Comparison of ENCODE assay signal across 10 cellular contexts in the genomic region with DNA sequence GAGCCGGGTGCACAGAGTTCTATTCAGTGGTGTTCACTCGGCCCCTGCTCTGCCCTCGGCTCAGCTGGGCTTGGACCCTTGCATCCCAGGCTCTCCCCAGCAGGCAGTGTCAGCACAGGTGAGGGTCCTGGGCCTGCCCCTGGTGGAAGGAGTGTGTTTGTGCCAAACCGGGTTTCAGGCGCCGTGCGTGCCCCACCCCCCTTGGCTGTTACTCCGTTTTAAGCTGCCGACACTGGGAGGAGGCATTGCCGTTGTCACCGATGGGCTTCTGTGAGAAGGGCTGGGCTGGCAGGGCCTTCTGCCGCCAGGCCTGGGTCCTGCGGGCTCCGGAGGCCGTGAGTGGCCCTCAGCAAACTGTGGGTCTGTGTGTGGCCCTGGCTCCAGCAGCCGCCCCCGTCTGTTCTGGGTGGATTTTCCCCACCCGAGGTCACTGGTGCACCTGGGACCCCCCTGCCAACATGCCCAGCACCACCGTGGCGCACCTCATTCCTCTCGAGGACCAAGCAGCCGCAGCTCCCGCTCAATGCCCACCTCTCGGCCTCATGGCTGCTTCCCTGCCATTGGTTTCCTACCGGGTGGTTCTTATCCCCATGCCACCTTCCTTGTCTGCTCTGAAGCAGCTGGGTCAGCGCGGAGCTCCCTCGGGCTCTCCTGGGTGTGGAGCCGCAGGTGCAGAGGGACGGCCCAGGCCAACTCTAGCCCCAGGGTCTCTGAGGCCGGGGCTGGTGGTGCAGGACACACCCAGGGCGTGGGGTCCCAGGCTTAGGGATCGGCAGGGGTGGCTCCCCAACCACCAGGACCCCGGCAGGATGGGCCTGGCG. TPM values are rescaled to one million over a fixed set of nuclear protein-coding genes. Genes with fewer than 3 reads are reported as not detected.
DNase-seq lines count a peak whose midpoint lies in the region; ATAC-seq, FAIRE-seq and TF ChIP-seq lines count a peak whose summit lies in the region.
"Had no signal": no experiment of that assay in that cellular context is flagged by ENCODE, and none has a peak within 500 bp of the region (broad histone marks: within the 10 kb centered on the region; RNA-seq: fewer than 3 reads in every experiment).

No MANE protein-coding gene starts in this region.

- H3K79me2 ChIP-seq in GM12878 (ENCODE audit: control insufficient read depth, insufficient read depth, low read length), result peaks cover 4% of the 10 kb centered on the region
- peaks cover 3% of the 10 kb centered on the region for H3K79me2 ChIP-seq in trophoblast cell (ENCODE audit: control insufficient read depth, insufficient read depth, low read length, poor library complexity)

- POLR2A ChIA-PET in GM12878 (lab: Charles Lee), result interaction anchor here (1.6 kb wide), 1 partner anchor 26 kb away, joined by 5 read pairs; no protein-coding TSS in a partner anchor

- H2AK5ac ChIP-seq in trophoblast cell (ENCODE audit: low read length), result peak overlapping the region; percentile 7

- no peak overlapping the region for H2BK120ac ChIP-seq in trophoblast cell (ENCODE audit: insufficient read depth, low read length, poor library complexity)

- H4K8ac ChIP-seq in trophoblast cell (ENCODE audit: low read depth, low read length), result no peak overlapping the region

- H3K9me3 ChIP-seq in GM12878 (replicated peaks; ENCODE audit: control insufficient read depth, insufficient read depth, low read length) (peaks cover 5% of the 10 kb centered on the region; the same call in 2 of the 3 replicates), trophoblast cell (ENCODE audit: insufficient read depth, low read depth, low read length) (peaks cover 2% of the 10 kb centered on the region)
- H3K9me3 ChIP-seq: pancreas had no signal

- TF ChIP-seq RAD21 in GM12878 (IDR thresholded peaks at IDR 0.05; ENCODE audit: insufficient read depth, low read depth, low read length), result no peak

- no peak for TF ChIP-seq POLR2A in GM12878 (IDR thresholded peaks at IDR 0.05; ENCODE audit: low read depth, low read length)

- H3K27me3 ChIP-seq in HL-60 (ENCODE audit: insufficient read depth, poor library complexity, severe bottlenecking) (no peaks in the 10 kb centered on the region), GM12878 (replicated peaks in 1 of 2; ENCODE audit: control insufficient read depth in 2 of 2, insufficient read depth in 2 of 2, low read length in 1 of 2) (no peaks in the 10 kb centered on the region), trophoblast cell (ENCODE audit: insufficient read depth, low read length) (no peaks in the 10 kb centered on the region)
- H3K27me3 ChIP-seq: pancreas had no signal

- DNase-seq in NCI-H510A treated with DMSO at 0.1 percent for 48 hours (lab: John Stamatoyannopoulos, UW) (peak; percentile 67), NCI-H510A (lab: John Stamatoyannopoulos, UW) (no peak), HL-60 (ENCODE audit: low read depth in 1 of 2, low spot score in 1 of 2) (no peak), GM12878 (ENCODE audit: low read depth, low spot score) (no peak), trophoblast cell (no peak), SKM-1 (lab: John Stamatoyannopoulos, UW; ENCODE audit: unreplicated experiment) (no peak), NCI-H1105 treated with DMSO at 0.1 percent for 48 hours (lab: John Stamatoyannopoulos, UW) (no peak)
- DNase-seq: activated CD4-positive, alpha-beta T cell treated with anti-CD3 and anti-CD28 coated beads for 4 hours had no signal

- CTCF ChIA-PET in GM12878 (lab: Yijun Ruan, JAX), result no interaction called here

- RAD21 ChIA-PET in GM12878 (lab: Charles Lee; ENCODE audit: unreplicated experiment), result no interaction called here

- H4K91ac ChIP-seq in trophoblast cell (ENCODE audit: low read depth, low read length), result no peak overlapping the region

- no peak overlapping the region for H3K18ac ChIP-seq in trophoblast cell (ENCODE audit: low read length)

- BruUV-seq in GM12878 (replicated peaks; lab: Mats Ljungman, UMichigan), result no TSS peak

- H2AFZ ChIP-seq in GM12878 (ENCODE audit: control insufficient read depth, low read depth, low read length) (no peak overlapping the region), trophoblast cell (ENCODE audit: insufficient read depth, low read length, poor library complexity) (no peak overlapping the region)

- no peak overlapping the region for H4K12ac ChIP-seq in trophoblast cell (ENCODE audit: low read depth, low read length)

- H2BK5ac ChIP-seq in trophoblast cell (ENCODE audit: low read depth, low read length, poor library complexity), result no peak overlapping the region

- H2BK12ac ChIP-seq in trophoblast cell (ENCODE audit: low read length), result no peak overlapping the region

- no peak for FAIRE-seq in GM12878 (lab: Jason Lieb, UNC)
- FAIRE-seq: pancreas had no signal

- no peak overlapping the region for H3K23ac ChIP-seq in trophoblast cell (ENCODE audit: low read length)

- TF ChIP-seq EP300 in GM12878 (IDR thresholded peaks at IDR 0.05; ENCODE audit: borderline replicate concordance in 1 of 2, control insufficient read depth in 1 of 2, low read depth in 2 of 2, low read length in 2 of 2), result no peak

- SMC1A ChIA-PET in GM12878 (lab: Charles Lee; ENCODE audit: uncharacterized antibody, unreplicated experiment), result interaction anchor here (1.1 to 1.6 kb wide), 3 partner anchors 26 to 75 kb away, joined by 3 to 5 read pairs (median 4); no protein-coding TSS in a partner anchor

- ATAC-seq in GM12878 (no peak), GM21528 (IDR thresholded peaks at IDR 0.05; ENCODE audit: low FRiP score, unreplicated experiment) (no peak)

- no peaks in the 10 kb centered on the region for H4K20me1 ChIP-seq in GM12878 (ENCODE audit: control insufficient read depth, insufficient read depth)

- in situ Hi-C loops in GM12878 (cut with MboI), result no loop called here

- peak overlapping the region; percentile 42 for H3K14ac ChIP-seq in trophoblast cell (ENCODE audit: low read length)

- TF ChIP-seq CTCF in HL-60 (IDR thresholded peaks at IDR 0.05; ENCODE audit: insufficient read depth, low read length), result no peak
- 0 out of 6 replicates have a peak, but pooled peaks of 1 of the 3 experiments have one; percentile 7 for TF ChIP-seq CTCF in GM12878 (IDR thresholded peaks at IDR 0.05 in 2 of 3, conservative IDR thresholded peaks at IDR 0.05 in 1 of 3; ENCODE audit: control insufficient read depth in 2 of 3, extremely low read depth in 1 of 3, insufficient read depth in 1 of 3, low read depth in 3 of 3, low read length in 3 of 3)

- intact Hi-C loops in GM12878 (cut with micrococcal nuclease; ENCODE audit: unreplicated experiment), result no loop called here

- H3K9ac ChIP-seq in GM12878 (ENCODE audit: control insufficient read depth, insufficient read depth, low read length) (peak overlapping the region; percentile 68; the same call in 1 of the 2 replicates), trophoblast cell (ENCODE audit: low read length) (no peak overlapping the region)

- peaks cover 27% of the 10 kb centered on the region for H3K79me1 ChIP-seq in trophoblast cell (ENCODE audit: low read length)

- 88% methylated on average over 32 of the region's 35 CpGs for WGBS in GM12878 (ENCODE audit: insufficient coverage, insufficient replicate concordance, low lambda C conversion rate, missing lambda C conversion rate)
- no CpG with 5 or more reads among the region's 35 CpGs for WGBS in trophoblast cell (ENCODE audit: extremely low coverage, insufficient coverage, insufficient read length)

- peak overlapping the region; percentile 99 for H3K27ac ChIP-seq in HL-60 (replicated peaks)
- H3K27ac ChIP-seq in GM12878 (ENCODE audit: control insufficient read depth, insufficient read depth), result peak overlapping the region; percentile 95
- no peak overlapping the region for H3K27ac ChIP-seq in trophoblast cell (ENCODE audit: low read depth, low read length)

- H3K4me1 ChIP-seq in GM12878 (ENCODE audit: control insufficient read depth, insufficient read depth, low read length) (peaks cover 56% of the 10 kb centered on the region), trophoblast cell (ENCODE audit: control insufficient read depth in 1 of 2, insufficient read depth in 2 of 2, low read length in 2 of 2) (peaks cover 24 to 36% of the 10 kb centered on the region in 2 experiments)

- H3K4me2 ChIP-seq in GM12878 (ENCODE audit: control insufficient read depth, insufficient read depth), result peak overlapping the region; percentile 74; the same call in 1 of the 2 replicates
- no peak overlapping the region for H3K4me2 ChIP-seq in trophoblast cell (ENCODE audit: low read length)

- H3K36me3 ChIP-seq in GM12878 (ENCODE audit: control insufficient read depth in 2 of 2, insufficient read depth in 2 of 2, low read length in 1 of 2), result peaks cover 3 to 20% of the 10 kb centered on the region in 2 experiments; a peak in 3 of 4 replicates
- no peaks in the 10 kb centered on the region for H3K36me3 ChIP-seq in trophoblast cell (ENCODE audit: control insufficient read depth in 1 of 2, insufficient read depth in 2 of 2, low read length in 2 of 2)
- H3K36me3 ChIP-seq: pancreas had no signal

- H3K4ac ChIP-seq in trophoblast cell (ENCODE audit: low read depth, low read length), result no peak overlapping the region

- H3K4me3 ChIP-seq in HL-60 (replicated peaks; ENCODE audit: insufficient read depth, low read length) (no peak overlapping the region; the same call in 1 of the 2 replicates), GM12878 (no peak overlapping the region), trophoblast cell (ENCODE audit: low read depth, low read length) (no peak overlapping the region)
- H3K4me3 ChIP-seq: pancreas had no signal

TF ChIP-seq in GM12878, 131 proteins besides CTCF, POLR2A, EP300 and RAD21 (continues in another document):
- TF ChIP-seq, protein P1, sequence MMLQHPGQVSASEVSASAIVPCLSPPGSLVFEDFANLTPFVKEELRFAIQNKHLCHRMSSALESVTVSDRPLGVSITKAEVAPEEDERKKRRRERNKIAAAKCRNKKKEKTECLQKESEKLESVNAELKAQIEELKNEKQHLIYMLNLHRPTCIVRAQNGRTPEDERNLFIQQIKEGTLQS (IDR thresholded peaks at IDR 0.05; ENCODE audit: borderline replicate concordance, extremely low read depth, low read depth, low read length), result no peak

RNA-seq across cellular contexts. Expression of a gene that starts 44.3 kb away (rescaled TPM):
- 139 and 145 TPM in 2 replicates for total RNA-seq in GM12878 (2013; cell fraction: nucleolus; rRNA removed)
- total RNA-seq in GM12878 (2014; rRNA removed) (28.6 and 32.5 TPM in 2 replicates), GM12878 (2014; rRNA removed; fragmentation: Illumina TruSeq; extraction: Trizol) (22.4 and 25.4 TPM in 2 replicates), GM12878 (2021) (48.9 and 50.3 TPM in 2 replicates)
- polyA plus RNA-seq in GM12878 (2011; ENCODE audit: low read depth), result 26.9 TPM
- polyA plus RNA-seq in GM12878 (2011; rRNA removed) (16.4 and 22.6 TPM in 2 replicates), GM12878 (2014; fragmentation: Illumina TruSeq; extraction: Trizol) (18.5 and 24.8 TPM in 2 replicates), GM12878 (2014; fragmentation: Nextera tagmentation; extraction: Ambion mirVana) (1 to 10 TPM; 1.6 to 7.2 TPM), GM12878 (2014; rRNA removed) (30.5 and 33.2 TPM in 2 replicates), GM12878 (2016; fragmentation: Nextera tagmentation; extraction: Ambion mirVana) (10 to 100 TPM; 52.7 to 53.0 TPM)
- polyA plus RNA-seq in GM12878 (2011; cell fraction: cytosol; rRNA removed), result 24.5 and 26.9 TPM in 2 replicates
- 77.4 and 98.6 TPM in 2 replicates for polyA plus RNA-seq in GM12878 (2011; cell fraction: nucleus; rRNA removed)
- 40.4 and 47.5 TPM in 2 replicates for polyA plus RNA-seq in GM12878 (2012)
- polyA minus RNA-seq in GM12878 (2011; rRNA and poly(A)+ RNA removed), result 26.3 and 28.8 TPM in 2 replicates
- polyA minus RNA-seq in GM12878 (2011; cell fraction: cytosol; rRNA and poly(A)+ RNA removed), result 10.8 and 14.6 TPM in 2 replicates
- polyA minus RNA-seq in GM12878 (2011; cell fraction: nucleus; rRNA and poly(A)+ RNA removed), result 21.5 and 30.1 TPM in 2 replicates
- polyA plus RNA-seq in trophoblast cell (2013), result 24.0 and 24.2 TPM in 2 replicates
